1 cellular context compared by ENCODE assay signal in the genomic region with DNA sequence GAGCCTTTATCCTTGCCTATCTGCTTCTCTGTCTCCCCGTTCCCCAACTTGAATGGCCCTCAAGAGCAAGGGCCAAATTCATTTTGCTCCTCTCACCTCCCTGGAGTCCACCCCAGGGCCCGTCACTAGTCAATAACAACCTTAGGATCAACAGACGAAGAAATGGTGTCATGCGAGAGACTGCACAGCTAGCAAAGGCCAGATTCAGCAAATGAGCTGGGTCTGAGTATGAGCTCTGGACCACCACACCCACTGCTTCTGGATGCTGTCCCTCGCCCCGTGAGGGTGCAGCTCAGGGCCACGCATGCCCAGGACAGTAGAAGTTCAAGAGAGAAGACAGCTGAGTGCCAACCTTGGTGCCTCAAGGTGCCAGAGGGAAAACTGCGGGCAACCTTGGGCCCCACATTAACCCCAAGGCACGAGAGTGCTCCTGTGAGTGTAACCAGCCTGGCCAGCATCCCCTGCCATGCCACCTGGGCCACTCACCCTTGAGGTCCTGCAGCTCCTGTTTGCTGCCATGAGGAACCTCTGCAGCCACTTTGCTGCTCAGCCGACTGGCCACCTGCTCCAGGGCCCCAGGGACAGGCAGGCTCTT.
TF ChIP-seq lines count a peak whose summit lies in the region.

No MANE protein-coding gene starts in this region.

TF ChIP-seq in GM12878, 131 proteins besides CTCF, POLR2A, EP300 and RAD21:
- TF ChIP-seq TARDBP (IDR thresholded peaks at IDR 0.05; ENCODE audit: borderline replicate concordance) (no peak), ZNF592 (IDR thresholded peaks at IDR 0.05) (no peak)
- TF ChIP-seq, protein P1, sequence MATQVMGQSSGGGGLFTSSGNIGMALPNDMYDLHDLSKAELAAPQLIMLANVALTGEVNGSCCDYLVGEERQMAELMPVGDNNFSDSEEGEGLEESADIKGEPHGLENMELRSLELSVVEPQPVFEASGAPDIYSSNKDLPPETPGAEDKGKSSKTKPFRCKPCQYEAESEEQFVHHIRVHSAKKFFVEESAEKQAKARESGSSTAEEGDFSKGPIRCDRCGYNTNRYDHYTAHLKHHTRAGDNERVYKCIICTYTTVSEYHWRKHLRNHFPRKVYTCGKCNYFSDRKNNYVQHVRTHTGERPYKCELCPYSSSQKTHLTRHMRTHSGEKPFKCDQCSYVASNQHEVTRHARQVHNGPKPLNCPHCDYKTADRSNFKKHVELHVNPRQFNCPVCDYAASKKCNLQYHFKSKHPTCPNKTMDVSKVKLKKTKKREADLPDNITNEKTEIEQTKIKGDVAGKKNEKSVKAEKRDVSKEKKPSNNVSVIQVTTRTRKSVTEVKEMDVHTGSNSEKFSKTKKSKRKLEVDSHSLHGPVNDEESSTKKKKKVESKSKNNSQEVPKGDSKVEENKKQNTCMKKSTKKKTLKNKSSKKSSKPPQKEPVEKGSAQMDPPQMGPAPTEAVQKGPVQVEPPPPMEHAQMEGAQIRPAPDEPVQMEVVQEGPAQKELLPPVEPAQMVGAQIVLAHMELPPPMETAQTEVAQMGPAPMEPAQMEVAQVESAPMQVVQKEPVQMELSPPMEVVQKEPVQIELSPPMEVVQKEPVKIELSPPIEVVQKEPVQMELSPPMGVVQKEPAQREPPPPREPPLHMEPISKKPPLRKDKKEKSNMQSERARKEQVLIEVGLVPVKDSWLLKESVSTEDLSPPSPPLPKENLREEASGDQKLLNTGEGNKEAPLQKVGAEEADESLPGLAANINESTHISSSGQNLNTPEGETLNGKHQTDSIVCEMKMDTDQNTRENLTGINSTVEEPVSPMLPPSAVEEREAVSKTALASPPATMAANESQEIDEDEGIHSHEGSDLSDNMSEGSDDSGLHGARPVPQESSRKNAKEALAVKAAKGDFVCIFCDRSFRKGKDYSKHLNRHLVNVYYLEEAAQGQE (IDR thresholded peaks at IDR 0.05; ENCODE audit: low read depth, low read length): no peak
